Comparison of ENCODE assay signal across 8 cellular contexts in the genomic region with DNA sequence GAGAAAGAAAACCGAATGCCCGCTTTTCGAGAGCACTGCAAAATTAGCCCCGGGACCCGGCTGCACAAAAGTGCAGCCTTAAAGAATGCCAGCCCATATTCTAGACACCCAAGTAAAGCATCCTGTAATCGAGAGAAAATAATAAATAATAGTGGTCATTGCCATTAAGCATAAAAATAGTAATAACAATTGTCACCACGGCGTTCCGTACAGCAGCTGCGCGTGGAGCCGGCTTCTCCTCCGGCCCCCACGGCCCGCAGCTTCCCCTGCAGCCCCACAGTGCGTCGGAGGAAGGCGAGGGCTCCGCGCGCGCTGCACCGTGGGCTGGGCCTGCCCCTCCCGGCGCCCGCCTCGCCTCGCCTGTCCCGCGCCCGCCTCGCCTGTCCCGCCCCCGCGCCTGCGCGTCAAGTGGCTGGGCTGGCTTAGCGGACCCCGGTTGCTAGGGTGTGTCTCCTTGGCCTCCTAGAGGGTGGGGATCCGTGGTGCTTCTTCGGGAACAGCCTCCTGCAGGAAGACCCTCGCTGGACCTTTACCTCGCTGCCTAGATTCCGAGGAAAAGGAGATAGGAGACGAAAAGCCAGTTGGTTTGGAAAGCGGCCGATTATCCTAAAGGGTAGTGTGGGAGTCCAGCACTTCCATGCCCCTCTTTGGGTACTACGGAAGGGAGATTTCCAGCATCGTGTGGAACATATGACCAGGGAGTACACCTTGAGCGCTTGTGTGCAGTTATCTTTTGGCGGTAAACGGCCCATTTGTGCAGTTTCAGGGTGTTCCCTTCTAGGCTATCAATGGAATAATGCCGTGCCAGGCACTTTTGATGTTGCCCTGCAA. TPM values are rescaled to one million over a fixed set of nuclear protein-coding genes. Genes with fewer than 3 reads are reported as not detected.
DNase-seq lines count a peak whose midpoint lies in the region; ATAC-seq and TF ChIP-seq lines count a peak whose summit lies in the region.

TSS of gene LRRC63 (plus strand) at position 408 of the 831 bp plus-strand sequence. CDS start 1,107 bp downstream, outside the sequence.

- H3K4me1 ChIP-seq in liver (ENCODE audit: control insufficient read depth in 4 of 4, insufficient read depth in 4 of 4, low read length in 3 of 4), result peaks cover 0 to 10% (median 7%) of the 10 kb centered on the region in 4 donors

- 4% methylated on average over 53 of the region's 53 CpGs for WGBS in liver

- H3K4me3 ChIP-seq in coronary artery, result peak within 1 kb of the TSS; percentile 71
- H3K4me3 ChIP-seq in liver (ENCODE audit: low read depth in 1 of 3, low read length in 3 of 3), result peak within 1 kb of the TSS; percentile 43 to 76 (median 50)

- TF ChIP-seq CTCF in coronary artery (IDR thresholded peaks at IDR 0.05), result no peak
- TF ChIP-seq CTCF in liver (IDR thresholded peaks at IDR 0.05; ENCODE audit: low read depth, low read length, missing input control), result no peak

- peak; percentile 85 for ATAC-seq in HG02884 (IDR thresholded peaks at IDR 0.05; ENCODE audit: unreplicated experiment)

- peak within 1 kb of the TSS; percentile 8 to 22 for H3K9ac ChIP-seq in liver (ENCODE audit: low read depth in 1 of 2, low read length in 2 of 2)

- H3K36me3 ChIP-seq in liver (ENCODE audit: control insufficient read depth in 4 of 4, insufficient read depth in 3 of 4, low read depth in 1 of 4, low read length in 3 of 4), result no peaks in the 10 kb centered on the region

- no peak for TF ChIP-seq RAD21 in liver (IDR thresholded peaks at IDR 0.05)

- peak; percentile 88 for DNase-seq in NK-92 treated with Interleukin-12 subunit alpha and Interleukin-12 subunit beta, amount 100 ng/mL, for 24 hours (lab: John Stamatoyannopoulos, UW)
- DNase-seq in NK-92 (lab: John Stamatoyannopoulos, UW; ENCODE audit: unreplicated experiment) (no peak), NCI-H2107 treated with DMSO at 0.1 percent for 48 hours (lab: John Stamatoyannopoulos, UW; ENCODE audit: unreplicated experiment) (peak; percentile 42), coronary artery (ENCODE audit: low spot score) (peak; percentile 77)
- DNase-seq in activated CD4-positive, alpha-beta T cell treated with anti-CD3 and anti-CD28 coated beads for 48 hours, result peak; percentile 87
- DNase-seq in stimulated activated CD4-positive, alpha-beta T cell treated with anti-CD3 and anti-CD28 coated beads, Interleukin-4, amount 100 ng/mL, for 24 hours, result peak; percentile 82

- peak within 1 kb of the TSS in 1 of 2 donors; percentile 15 for H3K27ac ChIP-seq in coronary artery
- H3K27ac ChIP-seq in liver (ENCODE audit: low read depth in 1 of 2, low read length in 2 of 2), result no peak within 1 kb of the TSS

- no peaks in the 10 kb centered on the region for H3K27me3 ChIP-seq in liver (ENCODE audit: control insufficient read depth in 4 of 4, insufficient read depth in 4 of 4, low read length in 3 of 4)

- H3K9me3 ChIP-seq in liver (ENCODE audit: control insufficient read depth in 4 of 4, low read length in 3 of 4), result no peaks in the 10 kb centered on the region

TF ChIP-seq in liver, 16 proteins besides CTCF, POLR2A, EP300 and RAD21:
- TF ChIP-seq TAF1 (conservative IDR thresholded peaks at IDR 0.05), result no peak
- no peak for TF ChIP-seq GABPA (IDR thresholded peaks at IDR 0.05 in 1 of 2, conservative IDR thresholded peaks at IDR 0.05 in 1 of 2)
- no peak for TF ChIP-seq HNF4A (conservative IDR thresholded peaks at IDR 0.05)
- TF ChIP-seq EGR1 (IDR thresholded peaks at IDR 0.05; ENCODE audit: low read depth in 2 of 2), result peak in 1 of 2 donors; percentile 45
- no peak for TF ChIP-seq NR2F2 (IDR thresholded peaks at IDR 0.05)
TF ChIP-seq in liver: peak in this region for 1.

RNA-seq across cellular contexts. Expression of gene LRRC63, which starts in this region (rescaled TPM):
- total RNA-seq in liver, result under 1 TPM; 0.08 to 0.84 TPM
- under 1 TPM; 0.03 to 0.10 TPM for polyA plus RNA-seq in liver
